8 cellular contexts compared by ENCODE assay signal in genomic region chr7:24574365-24574764, GRCh38. TPM values are rescaled to one million over a fixed set of nuclear protein-coding genes. Genes with fewer than 3 reads are reported as not detected.
DNase-seq lines count a peak whose midpoint lies in the region; ATAC-seq and TF ChIP-seq lines count a peak whose summit lies in the region.

No MANE protein-coding gene starts in this region.

- CTCF ChIA-PET in CD4-positive, alpha-beta T cell (lab: Charles Lee): no interaction called here

- no peaks in the 10 kb centered on the region for H3K27me3 ChIP-seq in CD4-positive, alpha-beta T cell (ENCODE audit: control insufficient read depth, insufficient read depth, low read length)

- DNase-seq in CD4-positive, alpha-beta T cell: no peak
- peak; percentile 31 for DNase-seq in LHCN-M2 (ENCODE audit: low read depth)
- DNase-seq in SKM-1 (lab: John Stamatoyannopoulos, UW; ENCODE audit: unreplicated experiment): no peak
- no peak for DNase-seq in NCI-H128 (lab: John Stamatoyannopoulos, UW; ENCODE audit: unreplicated experiment)

- H3K4me1 Mint-ChIP-seq in CD4-positive, alpha-beta T cell (ENCODE audit: low read depth): peaks cover 51% of the 10 kb centered on the region
- H3K4me1 Mint-ChIP-seq in dendritic cell treated with granulocyte-macrophage colony-stimulating factor and Interleukin-4, amounts not matched to agents 40 ng/mL and 50 ng/mL, for 4 days (ENCODE audit: low read depth): peaks cover 21% of the 10 kb centered on the region
- H3K4me1 Mint-ChIP-seq in nephron: peaks cover 23% of the 10 kb centered on the region

- H3K9me3 Mint-ChIP-seq in CD4-positive, alpha-beta T cell: no peaks in the 10 kb centered on the region
- H3K9me3 Mint-ChIP-seq in dendritic cell treated with granulocyte-macrophage colony-stimulating factor and Interleukin-4, amounts not matched to agents 40 ng/mL and 50 ng/mL, for 4 days: no peaks in the 10 kb centered on the region
- no peaks in the 10 kb centered on the region for H3K9me3 Mint-ChIP-seq in nephron

- POLR2A ChIA-PET in CD4-positive, alpha-beta T cell (lab: Charles Lee): interaction anchor here (1.0 to 3.1 kb wide), 4 partner anchors 12 to 551 kb away, joined by 3 to 13 read pairs (median 10); partner anchors contain the start of gene CYCS

- no peaks in the 10 kb centered on the region for H3K9me3 ChIP-seq in CD4-positive, alpha-beta T cell (ENCODE audit: control insufficient read depth, low read length)

- H3K4me3 Mint-ChIP-seq in CD4-positive, alpha-beta T cell: peak overlapping the region; percentile 97
- H3K4me3 Mint-ChIP-seq in dendritic cell treated with granulocyte-macrophage colony-stimulating factor and Interleukin-4, amounts not matched to agents 40 ng/mL and 50 ng/mL, for 4 days: peak overlapping the region; percentile 78
- H3K4me3 Mint-ChIP-seq in nephron: peak overlapping the region; percentile 96 to 99 (median 96)

- peaks cover 12% of the 10 kb centered on the region for H3K36me3 Mint-ChIP-seq in CD4-positive, alpha-beta T cell (ENCODE audit: low read depth)
- no peaks in the 10 kb centered on the region for H3K36me3 Mint-ChIP-seq in dendritic cell treated with granulocyte-macrophage colony-stimulating factor and Interleukin-4, amounts not matched to agents 40 ng/mL and 50 ng/mL, for 4 days (ENCODE audit: low read depth)
- no peaks in the 10 kb centered on the region for H3K36me3 Mint-ChIP-seq in nephron (ENCODE audit: low read depth)

- H3K27ac ChIP-seq in CD4-positive, alpha-beta T cell (ENCODE audit: low read depth, low read length): no peak overlapping the region

- intact Hi-C loops in CD4-positive, alpha-beta T cell (cut with DNase I, micrococcal nuclease): loop anchor here in 1 of 2 experiments (5.0 to 10.0 kb wide), 10 partner anchors 403 to 1750 kb away; partner anchors contain the start of genes CBX3, CCDC126, FAM221A and HNRNPA2B1
- intact Hi-C loops in dendritic cell treated with granulocyte-macrophage colony-stimulating factor and Interleukin-4, amounts not matched to agents 40 ng/mL and 50 ng/mL, for 4 days (cut with micrococcal nuclease): no loop called here

- TF ChIP-seq CTCF in CD4-positive, alpha-beta T cell (IDR thresholded peaks at IDR 0.05): no peak
- no peak for TF ChIP-seq CTCF in nephron (IDR thresholded peaks at IDR 0.05; ENCODE audit: unreplicated experiment in 3 of 3)

- peak overlapping the region; percentile 80 for H3K27ac Mint-ChIP-seq in CD4-positive, alpha-beta T cell
- H3K27ac Mint-ChIP-seq in dendritic cell treated with granulocyte-macrophage colony-stimulating factor and Interleukin-4, amounts not matched to agents 40 ng/mL and 50 ng/mL, for 4 days: peak overlapping the region; percentile 37
- peak overlapping the region; percentile 60 to 93 (median 88) for H3K27ac Mint-ChIP-seq in nephron

- no peak for ATAC-seq in CD4-positive, alpha-beta T cell (ENCODE audit: poor library complexity)
- ATAC-seq in HG03045 (IDR thresholded peaks at IDR 0.05; ENCODE audit: unreplicated experiment) (no peak), HG03432 (IDR thresholded peaks at IDR 0.05; ENCODE audit: unreplicated experiment) (no peak)

- no peaks in the 10 kb centered on the region for H3K27me3 Mint-ChIP-seq in CD4-positive, alpha-beta T cell
- peaks cover 44% of the 10 kb centered on the region for H3K27me3 Mint-ChIP-seq in dendritic cell treated with granulocyte-macrophage colony-stimulating factor and Interleukin-4, amounts not matched to agents 40 ng/mL and 50 ng/mL, for 4 days
- peaks cover 30% of the 10 kb centered on the region for H3K27me3 Mint-ChIP-seq in nephron (ENCODE audit: low read depth)

RNA-seq across cellular contexts. Expression of gene PALS2, which starts 1.1 kb away (rescaled TPM):
- 10 to 100 TPM; 35.0 to 53.2 TPM for total RNA-seq in CD4-positive, alpha-beta T cell
- 20.3 and 22.8 TPM in 2 replicates for total RNA-seq in LHCN-M2 (2014; rRNA removed)
- polyA plus RNA-seq in LHCN-M2 (2012): 6.5 TPM

Comparison
In these comparisons a context has a peak if more than half of its experiments do, and no peak if none do; other contexts are left out.
1. H3K27ac Mint-ChIP-seq: peak in every context shown above with its lines; median percentile 88 in nephron; 80 in CD4-positive, alpha-beta T cell; 37 in dendritic cell treated with granulocyte-macrophage colony-stimulating factor and Interleukin-4, amounts not matched to agents 40 ng/mL and 50 ng/mL, for 4 days.